20 cellular contexts compared by ENCODE assay signal in the genomic region with DNA sequence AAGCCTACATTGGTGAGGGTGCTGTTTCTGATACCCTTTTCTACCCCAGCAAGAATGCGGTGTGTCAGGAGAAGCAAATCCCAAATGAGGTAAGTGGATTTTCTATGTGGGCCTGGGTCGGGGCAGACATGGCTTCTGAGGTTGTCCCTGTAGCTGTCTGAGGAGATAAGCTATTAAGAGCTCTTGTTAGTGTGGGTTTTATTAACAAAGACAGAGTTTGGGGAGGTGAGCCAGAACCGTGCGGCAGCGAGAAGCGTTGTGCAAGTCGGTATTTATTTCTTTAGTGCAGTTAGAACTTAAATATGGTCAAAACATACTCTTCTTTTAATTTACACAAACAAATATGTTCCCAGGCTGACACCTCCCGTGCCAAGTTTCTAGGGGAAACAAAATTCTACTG.
"Had no signal": no experiment of that assay in that cellular context is flagged by ENCODE, and none has a peak within 500 bp of the region (broad histone marks: within the 10 kb centered on the region; RNA-seq: fewer than 3 reads in every experiment).

No MANE protein-coding gene starts in this region.

- H3K9ac ChIP-seq: parathyroid adenoma had no signal

- H3K27me3 ChIP-seq: ascending aorta, colonic mucosa, esophagus muscularis mucosa, SJSA1, suprapubic skin had no signal

- H3K27ac ChIP-seq: colonic mucosa, parathyroid adenoma, SJSA1, suprapubic skin had no signal

- H3K79me2 ChIP-seq: parathyroid adenoma had no signal

- H3K27me3 Mint-ChIP-seq: T-cell had no signal

- H3K36me3 ChIP-seq: colonic mucosa had no signal

- H3K27ac Mint-ChIP-seq: activated T-helper 1 cell treated with anti-CD3 and anti-CD28 coated beads, Interleukin-12 subunit alpha, Interleukin-12 subunit beta, Interleukin-2, Interleukin-4 antibody, amounts not matched to agents 30 ng/mL and 10 ng/mL and 1 ng/mL, durations not matched to agents 14 hours and 24 hours and 36 hours; naive B cell; T-cell had no signal

- DNase-seq: activated CD4-positive, alpha-beta T cell treated with anti-CD3 and anti-CD28 coated beads, Interleukin-2, amount 50 U/mL, for 1 hour; activated CD8-positive, alpha-beta memory T cell treated with anti-CD3 and anti-CD28 coated beads for 24 hours; caudate nucleus; colonic mucosa; glutamatergic neuron; mammary epithelial cell; naive B cell; stimulated activated CD4-positive, alpha-beta T cell treated with anti-CD3 and anti-CD28 coated beads, Interleukin-4, amount 100 ng/mL, for 4 hours; stimulated activated CD8-positive, alpha-beta memory T cell treated with anti-CD3 and anti-CD28 coated beads, Interleukin-4, amount 100 ng/mL, for 48 hours; stimulated activated naive CD4-positive, alpha-beta T cell treated with Interleukin-2 at 50 U/mL for 16 hours; T-cell; T-helper 9 cell had no signal

- H3K9me3 ChIP-seq: ascending aorta, colonic mucosa, esophagus muscularis mucosa, SJSA1, suprapubic skin had no signal

- ATAC-seq: activated CD4-positive, CD25-positive, alpha-beta regulatory T cell treated with anti-CD3 and anti-CD28 coated beads, Interleukin-2, amount 50 U/mL, for 24 hours; T-cell had no signal

- H3K9me3 Mint-ChIP-seq: activated T-helper 1 cell treated with anti-CD3 and anti-CD28 coated beads, Interleukin-12 subunit alpha, Interleukin-12 subunit beta, Interleukin-2, Interleukin-4 antibody, amounts not matched to agents 30 ng/mL and 10 ng/mL and 1 ng/mL, durations not matched to agents 14 hours and 24 hours and 36 hours; naive B cell; T-cell had no signal

- H3K4me3 Mint-ChIP-seq: activated T-helper 1 cell treated with anti-CD3 and anti-CD28 coated beads, Interleukin-12 subunit alpha, Interleukin-12 subunit beta, Interleukin-2, Interleukin-4 antibody, amounts not matched to agents 30 ng/mL and 10 ng/mL and 1 ng/mL, durations not matched to agents 14 hours and 24 hours and 36 hours; naive B cell; T-cell had no signal

- H2AFZ ChIP-seq: parathyroid adenoma had no signal

- H3K36me3 Mint-ChIP-seq: naive B cell, T-cell had no signal

- H3K4me1 ChIP-seq: colonic mucosa, parathyroid adenoma, SJSA1 had no signal

- H3K4me3 ChIP-seq: ascending aorta, colonic mucosa, esophagus muscularis mucosa, SJSA1, skin epidermis, suprapubic skin had no signal
